ENCODE assay signal across 15 cellular contexts in the genomic region with DNA sequence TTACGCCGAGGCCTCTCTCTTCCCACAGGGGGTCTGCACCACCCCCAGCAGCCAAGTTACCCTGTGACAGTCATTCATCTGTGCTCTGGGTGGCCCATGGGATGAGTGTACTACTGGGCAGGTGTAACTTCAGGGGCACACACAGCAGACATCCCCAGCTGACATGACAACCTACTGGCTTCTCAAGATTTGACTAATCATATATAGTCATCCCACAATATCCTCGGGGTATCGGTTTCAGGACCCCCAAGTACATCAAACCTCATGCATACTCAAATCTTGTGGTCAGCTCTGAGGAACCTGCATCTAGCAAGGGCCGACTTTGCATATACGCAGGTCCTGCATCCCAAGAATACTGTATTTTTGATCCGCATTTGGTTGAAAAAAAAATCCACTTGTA.
A peak's percentile ranks its signal among the peaks of the same experiment; 100 is the strongest.
DNase-seq lines count a peak whose midpoint lies in the region; ATAC-seq and TF ChIP-seq lines count a peak whose summit lies in the region.
"Had no signal": no experiment of that assay in that cellular context is flagged by ENCODE, and none has a peak within 500 bp of the region (broad histone marks: within the 10 kb centered on the region; RNA-seq: fewer than 3 reads in every experiment).

No MANE protein-coding gene starts in this region.

- no peaks in the 10 kb centered on the region for H3K27me3 ChIP-seq in vagina

- no peak overlapping the region for H3K4me3 ChIP-seq in vagina

- TF ChIP-seq CTCF in vagina (IDR thresholded peaks at IDR 0.05), result no peak

- no peak overlapping the region for H3K27ac ChIP-seq in vagina
- H3K27ac ChIP-seq: parathyroid adenoma had no signal

- no peaks in the 10 kb centered on the region for H3K9me3 ChIP-seq in vagina

- peak; percentile 87 for ATAC-seq in GM18517 (IDR thresholded peaks at IDR 0.05; ENCODE audit: unreplicated experiment)
- ATAC-seq in GM21390 (IDR thresholded peaks at IDR 0.05; ENCODE audit: unreplicated experiment), result peak; percentile 81
- ATAC-seq in HG02970 (IDR thresholded peaks at IDR 0.05; ENCODE audit: low FRiP score, unreplicated experiment), result peak; percentile 50
- ATAC-seq in HG03565 (IDR thresholded peaks at IDR 0.05; ENCODE audit: unreplicated experiment), result peak; percentile 97
- ATAC-seq: HCT116 had no signal

- DNase-seq in vagina (ENCODE audit: extremely low spot score in 2 of 2), result no peak
- DNase-seq in KBM-7, result no peak
- no peak for DNase-seq in erythroblast (lab: John Stamatoyannopoulos, UW)
- no peak for DNase-seq in NCI-H446 treated with DMSO at 0.1 percent for 48 hours (lab: John Stamatoyannopoulos, UW)
- DNase-seq: activated gamma-delta T cell treated with Interleukin-2 at 50 U/mL for 16 hours; DMS53; effector memory CD4-positive, alpha-beta T cell; NCI-H1417; NCI-H446 had no signal

- TF ChIP-seq POLR2A in vagina (IDR thresholded peaks at IDR 0.05) (no peak), erythroblast (IDR thresholded peaks at IDR 0.05; ENCODE audit: low read length) (no peak)

- intact Hi-C loops in vagina (cut with DNase I), result no loop called here

- H3K36me3 ChIP-seq in vagina, result no peaks in the 10 kb centered on the region

- in situ Hi-C loops in KBM-7 (cut with MboI; ENCODE audit: low pct_unique_long_range_greater_than_20kb, low sequenced_read_pairs), result loop anchor here (25.0 kb wide), 1 partner anchor 709 kb away; no protein-coding TSS in a partner anchor

- no peaks in the 10 kb centered on the region for H3K4me1 ChIP-seq in vagina
- H3K4me1 ChIP-seq: parathyroid adenoma had no signal
